ENCODE assay signal across 9 cellular contexts in genomic region chr12:15627995-15628945, GRCh38.
DNase-seq lines count a peak whose midpoint lies in the region; ATAC-seq and TF ChIP-seq lines count a peak whose summit lies in the region.
"Had no signal": no experiment of that assay in that cellular context is flagged by ENCODE, and none has a peak within 500 bp of the region (broad histone marks: within the 10 kb centered on the region; RNA-seq: fewer than 3 reads in every experiment).

No MANE protein-coding gene starts in this region.

- H3K4me3 ChIP-seq in left lung (no peak overlapping the region), stomach smooth muscle (ENCODE audit: low read length in 2 of 2) (peak overlapping the region; percentile 30 to 42)

- H3K4me1 ChIP-seq in left lung, result peaks cover 7 to 16% of the 10 kb centered on the region in 2 donors
- H3K4me1 ChIP-seq in stomach smooth muscle (ENCODE audit: control insufficient read depth, insufficient read depth, low read length), result peaks cover 3% of the 10 kb centered on the region

- peak overlapping the region; percentile 75 for H3K4me3 Mint-ChIP-seq in HFFc6
- no peak overlapping the region for H3K4me3 Mint-ChIP-seq in MCF 10A (ENCODE audit: unreplicated experiment)

- H3K27ac ChIP-seq in left lung (peak overlapping the region; percentile 42 to 65), stomach smooth muscle (ENCODE audit: low read length) (peak overlapping the region; percentile 26)

- no peaks in the 10 kb centered on the region for H3K9me3 Mint-ChIP-seq in HFFc6
- H3K9me3 Mint-ChIP-seq in MCF 10A (ENCODE audit: unreplicated experiment), result no peaks in the 10 kb centered on the region

- peaks cover 77% of the 10 kb centered on the region for H3K4me1 Mint-ChIP-seq in HFFc6 (ENCODE audit: low read depth)
- peaks cover 40% of the 10 kb centered on the region for H3K4me1 Mint-ChIP-seq in MCF 10A (ENCODE audit: insufficient read depth, unreplicated experiment)

- TF ChIP-seq CTCF in HFFc6 (IDR thresholded peaks at IDR 0.05), result no peak
- TF ChIP-seq CTCF in MCF 10A (IDR thresholded peaks at IDR 0.05; ENCODE audit: unreplicated experiment), result no peak
- no peak for TF ChIP-seq CTCF in left lung (IDR thresholded peaks at IDR 0.05)

- H3K27me3 ChIP-seq in left lung (no peaks in the 10 kb centered on the region), stomach smooth muscle (ENCODE audit: control insufficient read depth in 1 of 2, insufficient read depth in 2 of 2, low read length in 2 of 2) (no peaks in the 10 kb centered on the region)

- CTCF ChIA-PET in MCF 10A (lab: Yijun Ruan, JAX), result interaction anchor here (0.6 to 1.3 kb wide), 5 partner anchors 38 to 674 kb away, joined by 3 to 4 read pairs (median 3); no protein-coding TSS in a partner anchor

- BruUV-seq in MCF 10A (replicated peaks; lab: Mats Ljungman, UMichigan), result no TSS peak

- peak overlapping the region; percentile 97 for H3K27ac Mint-ChIP-seq in HFFc6
- H3K27ac Mint-ChIP-seq in MCF 10A (ENCODE audit: low read depth, unreplicated experiment), result peak overlapping the region; percentile 97

- POLR2A ChIA-PET in MCF 10A (lab: Yijun Ruan, JAX), result interaction anchor here (0.6 to 2.8 kb wide), 7 partner anchors 18 to 185 kb away, joined by 3 to 12 read pairs (median 3); partner anchors contain the start of gene EPS8

- peak overlapping the region; percentile 3 to 64 for H3K9ac ChIP-seq in stomach smooth muscle (ENCODE audit: low read length in 2 of 2)

- intact Hi-C loops in MCF 10A (cut with micrococcal nuclease), result loop anchor here (2.0 kb wide), 1 partner anchor 27 kb away; no protein-coding TSS in a partner anchor
- intact Hi-C loops in left lung (cut with DNase I), result no loop called here

- H3K27me3 Mint-ChIP-seq in HFFc6 (ENCODE audit: insufficient read depth) (no peaks in the 10 kb centered on the region), MCF 10A (ENCODE audit: insufficient read depth, unreplicated experiment) (no peaks in the 10 kb centered on the region)

- peak; percentile 53 for ATAC-seq in left lung
- no peak for ATAC-seq in GM18868 (IDR thresholded peaks at IDR 0.05; ENCODE audit: unreplicated experiment)

- H3K9me3 ChIP-seq in left lung (no peaks in the 10 kb centered on the region), stomach smooth muscle (ENCODE audit: control insufficient read depth in 2 of 2, low read length in 2 of 2) (no peaks in the 10 kb centered on the region)

- peaks cover 42% of the 10 kb centered on the region for H3K36me3 Mint-ChIP-seq in HFFc6 (ENCODE audit: low read depth)
- peaks cover 52% of the 10 kb centered on the region for H3K36me3 Mint-ChIP-seq in MCF 10A (ENCODE audit: insufficient read depth, unreplicated experiment)

- H3K36me3 ChIP-seq in left lung (peaks cover 0 to 6% of the 10 kb centered on the region in 2 donors), stomach smooth muscle (ENCODE audit: control insufficient read depth in 2 of 2, insufficient read depth in 2 of 2, low read length in 2 of 2) (peaks cover 3 to 9% of the 10 kb centered on the region in 2 donors)

- peak; percentile 10 for DNase-seq in HFFc6
- no peak for DNase-seq in MCF 10A (ENCODE audit: unreplicated experiment)
- DNase-seq in left lung, result no peak
- no peak for DNase-seq in activated T-cell treated with anti-CD3 and anti-CD28 coated beads, Interleukin-2, amount 50 U/mL, for 1 hour
- DNase-seq in stimulated activated naive CD4-positive, alpha-beta T cell treated with Interleukin-2 at 50 U/mL for 16 hours (lab: John Stamatoyannopoulos, UW), result no peak
- no peak for DNase-seq in stimulated activated CD4-positive, alpha-beta T cell treated with anti-CD3 and anti-CD28 coated beads, Interleukin-4, amount 100 ng/mL, for 4 hours
- DNase-seq: stimulated activated CD4-positive, alpha-beta T cell treated with anti-CD3 and anti-CD28 coated beads, Interleukin-15, amount 100 ng/mL, for 24 hours had no signal

Comparison
In these comparisons a context has a peak if more than half of its experiments do, and no peak if none do; other contexts are left out.
1. H3K4me3 ChIP-seq: peak in stomach smooth muscle (2 of 2); none in left lung (0 of 2).